In genomic region chr18:21742323-21742687, GRCh38 we compare ENCODE assay signal across 8 cellular contexts. TPM values are rescaled to one million over a fixed set of nuclear protein-coding genes. Genes with fewer than 3 reads are reported as not detected.
DNase-seq lines count a peak whose midpoint lies in the region; ATAC-seq and TF ChIP-seq lines count a peak whose summit lies in the region.

No MANE protein-coding gene starts in this region.

- no peak for TF ChIP-seq CTCF in transverse colon (IDR thresholded peaks at IDR 0.05)

- peaks cover 4% of the 10 kb centered on the region for H3K27me3 Mint-ChIP-seq in activated naive CD4-positive, alpha-beta T cell treated with anti-CD3 and anti-CD28 coated beads, Interleukin-2, amount 10 ng/mL, durations not matched to agents 7 days and 5 days
- H3K27me3 Mint-ChIP-seq in activated naive CD8-positive, alpha-beta T cell = no peaks in the 10 kb centered on the region

- H3K36me3 Mint-ChIP-seq in activated naive CD4-positive, alpha-beta T cell treated with anti-CD3 and anti-CD28 coated beads, Interleukin-2, amount 10 ng/mL, durations not matched to agents 7 days and 5 days = peaks cover 9% of the 10 kb centered on the region
- H3K36me3 Mint-ChIP-seq in activated naive CD8-positive, alpha-beta T cell = no peaks in the 10 kb centered on the region

- H3K9me3 Mint-ChIP-seq in activated naive CD4-positive, alpha-beta T cell treated with anti-CD3 and anti-CD28 coated beads, Interleukin-2, amount 10 ng/mL, durations not matched to agents 7 days and 5 days = peaks cover 2% of the 10 kb centered on the region
- no peaks in the 10 kb centered on the region for H3K9me3 Mint-ChIP-seq in activated naive CD8-positive, alpha-beta T cell (ENCODE audit: low read depth)

- H3K4me1 ChIP-seq in transverse colon = peaks cover 0 to 34% (median 16%) of the 10 kb centered on the region in 4 donors

- peak overlapping the region in 3 of 4 donors; percentile 97 for H3K27ac ChIP-seq in transverse colon

- no peaks in the 10 kb centered on the region for H3K27me3 ChIP-seq in transverse colon

- peak overlapping the region in 3 of 4 donors; percentile 81 to 99 (median 98) for H3K4me3 ChIP-seq in transverse colon

- H3K4me3 Mint-ChIP-seq in activated naive CD4-positive, alpha-beta T cell treated with anti-CD3 and anti-CD28 coated beads, Interleukin-2, amount 10 ng/mL, durations not matched to agents 7 days and 5 days = peak overlapping the region; percentile 81
- H3K4me3 Mint-ChIP-seq in activated naive CD8-positive, alpha-beta T cell = peak overlapping the region; percentile 83

- WGBS in transverse colon (ENCODE audit: low coverage in 1 of 2), 2 donors = 54 to 71% methylated on average over 4 to 5 of the region's 5 CpGs

- H3K27ac Mint-ChIP-seq in activated naive CD4-positive, alpha-beta T cell treated with anti-CD3 and anti-CD28 coated beads, Interleukin-2, amount 10 ng/mL, durations not matched to agents 7 days and 5 days = peak overlapping the region; percentile 85
- H3K27ac Mint-ChIP-seq in activated naive CD8-positive, alpha-beta T cell = peak overlapping the region; percentile 64

- H3K36me3 ChIP-seq in transverse colon = no peaks in the 10 kb centered on the region

- H3K4me1 Mint-ChIP-seq in activated naive CD4-positive, alpha-beta T cell treated with anti-CD3 and anti-CD28 coated beads, Interleukin-2, amount 10 ng/mL, durations not matched to agents 7 days and 5 days = peaks cover 62% of the 10 kb centered on the region
- peaks cover 50% of the 10 kb centered on the region for H3K4me1 Mint-ChIP-seq in activated naive CD8-positive, alpha-beta T cell (ENCODE audit: low read depth)

- intact Hi-C loops in transverse colon (cut with DNase I; ENCODE audit: low total_unique reads) (no loop called here), sciatic nerve (cut with DNase I) (no loop called here)

- in situ Hi-C loops in transverse colon (cut with MboI; ENCODE audit: low pct_ligation_motif_present in 1 of 4, low pct_unique_long_range_greater_than_20kb in 1 of 4, low sequenced_read_pairs in 3 of 4) = no loop called here

- no peak for DNase-seq in activated naive CD4-positive, alpha-beta T cell treated with anti-CD3 and anti-CD28 coated beads, Interleukin-2, amount 10 ng/mL, durations not matched to agents 7 days and 5 days
- no peak for DNase-seq in activated naive CD4-positive, alpha-beta T cell (lab: John Stamatoyannopoulos, UW)
- peak; percentile 31 for DNase-seq in kidney tubule cell (ENCODE audit: low spot score)
- DNase-seq in transverse colon = no peak
- no peak for DNase-seq in SKM-1 (lab: John Stamatoyannopoulos, UW; ENCODE audit: unreplicated experiment)
- no peak for DNase-seq in NCI-H2107 (lab: John Stamatoyannopoulos, UW)
- no peak for DNase-seq in sciatic nerve (ENCODE audit: low spot score)

- TF ChIP-seq POLR2A in transverse colon (IDR thresholded peaks at IDR 0.05) = no peak

- ATAC-seq in sciatic nerve = no peak

- no peak for TF ChIP-seq EP300 in transverse colon (IDR thresholded peaks at IDR 0.05; ENCODE audit: low read depth)

- CTCF ChIA-PET in activated naive CD4-positive, alpha-beta T cell treated with anti-CD3 and anti-CD28 coated beads, Interleukin-2, amount 10 ng/mL, durations not matched to agents 7 days and 5 days (lab: Charles Lee) = interaction anchor here (1.2 kb wide), 2 partner anchors 38 to 142 kb away, joined by 3 to 4 read pairs; partner anchors contain the start of genes ABHD3 and ESCO1

- H3K9me3 ChIP-seq in transverse colon = no peaks in the 10 kb centered on the region

RNA-seq across cellular contexts. Expression of gene MIB1, which starts 1.7 kb away (rescaled TPM):
- total RNA-seq in transverse colon (10 to 100 TPM; 15.7 to 31.8 (median 27.6) TPM), sciatic nerve (50.4 TPM)

RNA-seq across cellular contexts. Expression of gene ABHD3, which starts 37.7 kb away (rescaled TPM):
- total RNA-seq in transverse colon (100 to 1,000 TPM in 3 of 4 donors, 10 to 100 TPM in 1; 59.8 to 611 (median 122) TPM), sciatic nerve (15.4 TPM)
